8 cellular contexts compared by ENCODE assay signal in the genomic region with DNA sequence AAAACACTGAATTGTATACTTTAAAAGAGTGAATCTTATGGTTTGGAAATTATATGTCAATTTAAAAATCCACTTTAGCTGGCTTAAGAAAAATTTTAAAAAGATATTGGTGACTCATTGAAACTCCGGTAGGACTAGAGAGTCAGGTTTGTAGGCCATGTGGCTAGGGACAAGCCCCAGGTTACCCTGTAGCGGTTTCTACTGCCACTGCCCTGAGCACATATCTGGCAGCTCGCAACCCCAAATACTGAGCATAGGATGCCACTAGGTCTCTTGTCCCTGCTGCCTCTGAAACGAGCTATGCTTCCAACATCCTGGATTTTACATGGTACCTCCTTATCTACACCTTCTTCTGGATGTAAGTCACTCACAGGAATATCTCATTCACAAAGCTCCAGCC. TPM values are rescaled to one million over a fixed set of nuclear protein-coding genes. Genes with fewer than 3 reads are reported as not detected.
"Had no signal": no experiment of that assay in that cellular context is flagged by ENCODE, and none has a peak within 500 bp of the region (broad histone marks: within the 10 kb centered on the region; RNA-seq: fewer than 3 reads in every experiment).

No MANE protein-coding gene starts in this region.

- H3K9me3 Mint-ChIP-seq: GM23338 had no signal

- H3K4me3 Mint-ChIP-seq: GM23338, HFFc6 had no signal

- H3K27ac Mint-ChIP-seq: GM23338, HFFc6 had no signal

- H3K4me3 ChIP-seq: GM23338, HAP-1, K562 had no signal

- H2AFZ ChIP-seq: GM23338 had no signal

- H3K36me3 ChIP-seq: HAP-1 had no signal

- DNase-seq: H7, HFFc6, IMR-90 had no signal

- H3K4me1 ChIP-seq: HAP-1 had no signal

- FAIRE-seq: HTR-8/SVneo, K562 had no signal

- H3K9me3 ChIP-seq: HAP-1 had no signal

- H3K4me2 ChIP-seq: GM23338 had no signal

- ATAC-seq: GM23338, K562 had no signal

RNA-seq across cellular contexts. Expression of a gene that starts 1.4 kb away (rescaled TPM):
- total RNA-seq: H4, H7, HFFc6, IMR-90, K562 had no signal
- polyA plus RNA-seq: GM23338, IMR-90 had no signal
